In the genomic region with DNA sequence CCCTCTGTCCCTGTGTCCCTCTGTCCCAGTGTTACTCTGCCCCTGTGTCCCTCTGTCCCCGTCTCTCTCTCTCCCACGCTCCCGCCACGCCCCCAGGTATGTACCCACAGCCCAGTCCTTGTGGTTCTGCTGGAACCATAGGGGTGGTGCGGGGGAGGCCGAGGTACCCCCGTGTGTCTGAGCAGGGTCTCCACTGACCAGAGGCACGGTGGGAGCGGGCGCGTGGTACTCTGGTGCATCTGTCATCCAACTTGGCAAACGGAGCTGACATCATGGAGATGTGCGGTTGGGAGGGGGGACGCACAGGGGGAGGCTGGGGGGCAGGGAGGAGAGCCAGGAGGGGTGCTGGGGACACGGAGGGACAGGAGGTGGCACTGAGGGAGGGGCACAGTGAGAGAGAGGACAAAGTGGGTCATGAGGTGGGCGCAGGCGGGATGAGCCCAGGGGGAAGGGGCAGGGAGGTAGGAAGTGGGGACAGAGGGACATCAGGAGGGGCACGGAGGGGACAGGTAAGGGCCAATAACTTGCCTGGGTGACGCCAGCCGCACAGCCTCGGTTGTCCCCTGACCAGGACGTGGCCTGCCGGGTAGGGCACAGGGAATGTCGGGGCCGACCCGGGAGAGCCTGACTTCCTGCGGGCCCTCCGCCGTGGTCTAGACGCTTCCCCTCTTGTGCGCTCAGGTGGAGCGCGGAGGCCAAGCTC, we compare ENCODE assay signal across 17 cellular contexts.
"Had no signal": no experiment of that assay in that cellular context is flagged by ENCODE, and none has a peak within 500 bp of the region (broad histone marks: within the 10 kb centered on the region; RNA-seq: fewer than 3 reads in every experiment).

No MANE protein-coding gene starts in this region.

- H3K4me1 Mint-ChIP-seq: mesothelial cell of epicardium had no signal

- H3K27me3 ChIP-seq: gastrocnemius medialis, heart right ventricle, right lobe of liver had no signal

- H3K4me3 Mint-ChIP-seq: central memory CD8-positive, alpha-beta T cell; mesothelial cell of epicardium; nephron; stimulated activated naive B cell treated with anti-CD40 and anti-IgM and Interleukin-4, amounts not matched to agents 10 μg/mL and 1 μg/mL and 100 μg/mL, for 72 hours had no signal

- H3K9me3 Mint-ChIP-seq: central memory CD8-positive, alpha-beta T cell; mesothelial cell of epicardium; stimulated activated naive B cell treated with anti-CD40 and anti-IgM and Interleukin-4, amounts not matched to agents 10 μg/mL and 1 μg/mL and 100 μg/mL, for 72 hours had no signal

- FAIRE-seq: endometrium, islet of Langerhans had no signal

- H3K9me3 ChIP-seq: gastrocnemius medialis, heart right ventricle, psoas muscle, right lobe of liver had no signal

- H3K27ac ChIP-seq: gastrocnemius medialis, heart right ventricle, parathyroid adenoma, psoas muscle, right lobe of liver had no signal

- H3K36me3 ChIP-seq: gastrocnemius medialis, heart right ventricle, right lobe of liver had no signal

- H3K4me1 ChIP-seq: gastrocnemius medialis, heart right ventricle, parathyroid adenoma, psoas muscle, right lobe of liver had no signal

- H3K79me2 ChIP-seq: parathyroid adenoma had no signal

- H3K9ac ChIP-seq: parathyroid adenoma had no signal

- H3K27ac Mint-ChIP-seq: mesothelial cell of epicardium; nephron; stimulated activated naive B cell treated with anti-CD40 and anti-IgM and Interleukin-4, amounts not matched to agents 10 μg/mL and 1 μg/mL and 100 μg/mL, for 72 hours had no signal

- ATAC-seq: esophagus mucosa; gastrocnemius medialis; left lobe of liver; psoas muscle; stimulated activated naive B cell treated with anti-CD40 and anti-IgM and Interleukin-4, amounts not matched to agents 10 μg/mL and 1 μg/mL and 100 μg/mL, for 72 hours had no signal

- DNase-seq: effector memory CD4-positive, alpha-beta T cell; gastrocnemius medialis; heart right ventricle; hypothalamus; psoas muscle; retina; right lobe of liver; stimulated activated CD4-positive, alpha-beta T cell treated with anti-CD3 and anti-CD28 coated beads, Interleukin-4, amount 100 ng/mL, for 24 hours; stimulated activated naive B cell treated with anti-CD40 and anti-IgM and Interleukin-4, amounts not matched to agents 10 μg/mL and 1 μg/mL and 100 μg/mL, for 72 hours had no signal

- H2AFZ ChIP-seq: parathyroid adenoma had no signal

- H3K36me3 Mint-ChIP-seq: mesothelial cell of epicardium; stimulated activated naive B cell treated with anti-CD40 and anti-IgM and Interleukin-4, amounts not matched to agents 10 μg/mL and 1 μg/mL and 100 μg/mL, for 72 hours had no signal

- H3K4me3 ChIP-seq: gastrocnemius medialis, heart right ventricle, psoas muscle, right lobe of liver had no signal
